9 cellular contexts compared by ENCODE assay signal in genomic region chr12:10771132-10771733, GRCh38. TPM values are rescaled to one million over a fixed set of nuclear protein-coding genes. Genes with fewer than 3 reads are reported as not detected.
DNase-seq lines count a peak whose midpoint lies in the region; TF ChIP-seq lines count a peak whose summit lies in the region.
"Had no signal": no experiment of that assay in that cellular context is flagged by ENCODE, and none has a peak within 500 bp of the region (broad histone marks: within the 10 kb centered on the region; RNA-seq: fewer than 3 reads in every experiment).

No MANE protein-coding gene starts in this region.

- peaks cover 5% of the 10 kb centered on the region for H3K27me3 ChIP-seq in kidney epithelial cell (ENCODE audit: control insufficient read depth, insufficient read depth, low read length)

- no peaks in the 10 kb centered on the region for H3K36me3 ChIP-seq in kidney epithelial cell (ENCODE audit: control insufficient read depth, insufficient read depth, low read length)

- H3K4me3 ChIP-seq in kidney epithelial cell (ENCODE audit: low read depth, low read length): no peak overlapping the region

- peak; percentile 54 for DNase-seq in EH (ENCODE audit: low read depth)
- peak; percentile 41 for DNase-seq in M059J (ENCODE audit: low read depth)
- DNase-seq in astrocyte of the hippocampus (ENCODE audit: low read depth, low spot score): peak; percentile 56
- DNase-seq in kidney epithelial cell (ENCODE audit: low read depth): no peak
- no peak for DNase-seq in GF-D8 (lab: John Stamatoyannopoulos, UW)
- no peak for DNase-seq in stimulated activated CD4-positive, alpha-beta T cell treated with anti-CD3 and anti-CD28 coated beads, Interleukin-12 subunit alpha, Interleukin-12 subunit beta, amount 100 ng/mL, for 4 hours
- DNase-seq in amygdala (lab: John Stamatoyannopoulos, UW): no peak
- no peak for DNase-seq in activated CD4-positive, CD25-positive, alpha-beta regulatory T cell treated with anti-CD3 and anti-CD28 coated beads, Interleukin-2, amount 50 U/mL, for 72 hours

- peak; percentile 32 for TF ChIP-seq CTCF in kidney epithelial cell (IDR thresholded peaks at IDR 0.05; ENCODE audit: insufficient read depth, low read length, poor library complexity, severe bottlenecking)

RNA-seq across cellular contexts. Expression of gene TAS2R7, which starts 31.2 kb away (rescaled TPM):
- not detected in 2 replicates for total RNA-seq in M059J (2014; rRNA removed; shearing (Covaris generic))
- not detected in 2 replicates for total RNA-seq in kidney epithelial cell
- total RNA-seq: T-helper 1 cell treated with Interleukin-12 subunit alpha and Interleukin-12 subunit beta and Interleukin-4 antibody, amounts not matched to agents 30 ng/mL and 1 ng/mL, for 36 hours had no signal

RNA-seq across cellular contexts. Expression of gene TAS2R8, which starts 35.9 kb away (rescaled TPM):
- not detected in 2 replicates for total RNA-seq in M059J (2014; rRNA removed; shearing (Covaris generic))
- 0.08 TPM in 1 of 2 replicates, not detected in the other for total RNA-seq in kidney epithelial cell
- total RNA-seq: T-helper 1 cell treated with Interleukin-12 subunit alpha and Interleukin-12 subunit beta and Interleukin-4 antibody, amounts not matched to agents 30 ng/mL and 1 ng/mL, for 36 hours had no signal

RNA-seq across cellular contexts. Expression of gene TAS2R9, which starts 38.7 kb away (rescaled TPM):
- total RNA-seq in M059J (2014; rRNA removed; shearing (Covaris generic)): not detected in 2 replicates
- not detected in 2 replicates for total RNA-seq in kidney epithelial cell

RNA-seq across cellular contexts. Expression of gene YBX3, which starts 48.1 kb away (rescaled TPM):
- 44.7 and 46.6 TPM in 2 replicates for total RNA-seq in M059J (2014; rRNA removed; shearing (Covaris generic))
- total RNA-seq in kidney epithelial cell: 307 and 312 TPM in 2 replicates

RNA-seq across cellular contexts. Expression of gene TAS2R10, which starts 54.9 kb away (rescaled TPM):
- total RNA-seq in M059J (2014; rRNA removed; shearing (Covaris generic)): not detected in 2 replicates
- total RNA-seq in kidney epithelial cell: 0.34 and 0.46 TPM in 2 replicates

Comparison
In these comparisons a context has a peak if more than half of its experiments do, and no peak if none do; other contexts are left out.
1. DNase-seq: peak in EH (single experiment), M059J (single experiment) and astrocyte of the hippocampus (single experiment); none in kidney epithelial cell (single experiment), GF-D8 (single experiment), stimulated activated CD4-positive, alpha-beta T cell treated with anti-CD3 and anti-CD28 coated beads, Interleukin-12 subunit alpha, Interleukin-12 subunit beta, amount 100 ng/mL, for 4 hours (single experiment), amygdala (0 of 56) and activated CD4-positive, CD25-positive, alpha-beta regulatory T cell treated with anti-CD3 and anti-CD28 coated beads, Interleukin-2, amount 50 U/mL, for 72 hours (single experiment).